Comparison of ENCODE assay signal across 19 cellular contexts in genomic region chr4:58602022-58602421, GRCh38.
"Had no signal": no experiment of that assay in that cellular context is flagged by ENCODE, and none has a peak within 500 bp of the region (broad histone marks: within the 10 kb centered on the region; RNA-seq: fewer than 3 reads in every experiment).

No MANE protein-coding gene starts in this region.

- H3K9me3 ChIP-seq: body of pancreas, esophagus squamous epithelium, left ventricle myocardium inferior, psoas muscle had no signal

- DNase-seq: activated CD4-positive, alpha-beta T cell treated with anti-CD3 and anti-CD28 coated beads, Interleukin-2, amount 10 ng/mL, durations not matched to agents 7 days and 5 days; activated CD8-positive, alpha-beta memory T cell treated with anti-CD3 and anti-CD28 coated beads for 24 hours; activated naive CD8-positive, alpha-beta T cell treated with anti-CD3 and anti-CD28 coated beads for 36 hours; amygdala; body of pancreas; central memory CD4-positive, alpha-beta T cell; esophagus squamous epithelium; hypothalamus; kidney; left ventricle myocardium inferior; psoas muscle; stimulated activated naive CD8-positive, alpha-beta T cell treated with anti-CD3 and anti-CD28 coated beads, Interleukin-15, amount 100 ng/mL, for 72 hours had no signal

- H3K27ac Mint-ChIP-seq: activated CD4-positive, alpha-beta T cell treated with anti-CD3 and anti-CD28 coated beads, Interleukin-2, amount 10 ng/mL, durations not matched to agents 7 days and 5 days; activated naive CD8-positive, alpha-beta T cell treated with anti-CD3 and anti-CD28 coated beads for 36 hours; activated T-helper 1 cell treated with anti-CD3 and anti-CD28 coated beads, Interleukin-12 subunit alpha, Interleukin-12 subunit beta, Interleukin-2, Interleukin-4 antibody, amounts not matched to agents 30 ng/mL and 10 ng/mL and 1 ng/mL, durations not matched to agents 14 hours and 24 hours and 36 hours; memory B cell; nephron; stimulated activated naive CD8-positive, alpha-beta T cell treated with anti-CD3 and anti-CD28 coated beads, Interleukin-15, amount 100 ng/mL, for 72 hours; T-helper 2 cell treated with Interferon-gamma antibody and Interleukin-4, amounts not matched to agents 5 μg/mL and 100 μg/mL, for 36 hours; type B pancreatic cell had no signal

- H3K4me3 ChIP-seq: body of pancreas, coronary artery, esophagus squamous epithelium, left ventricle myocardium inferior, psoas muscle had no signal

- H3K36me3 ChIP-seq: esophagus squamous epithelium, left ventricle myocardium inferior had no signal

- H3K4me3 Mint-ChIP-seq: activated CD4-positive, alpha-beta T cell treated with anti-CD3 and anti-CD28 coated beads, Interleukin-2, amount 10 ng/mL, durations not matched to agents 7 days and 5 days; activated naive CD8-positive, alpha-beta T cell treated with anti-CD3 and anti-CD28 coated beads for 36 hours; activated T-helper 1 cell treated with anti-CD3 and anti-CD28 coated beads, Interleukin-12 subunit alpha, Interleukin-12 subunit beta, Interleukin-2, Interleukin-4 antibody, amounts not matched to agents 30 ng/mL and 10 ng/mL and 1 ng/mL, durations not matched to agents 14 hours and 24 hours and 36 hours; memory B cell; nephron; stimulated activated naive CD8-positive, alpha-beta T cell treated with anti-CD3 and anti-CD28 coated beads, Interleukin-15, amount 100 ng/mL, for 72 hours; T-helper 2 cell treated with Interferon-gamma antibody and Interleukin-4, amounts not matched to agents 5 μg/mL and 100 μg/mL, for 36 hours; type B pancreatic cell had no signal

- H3K27me3 Mint-ChIP-seq: activated CD4-positive, alpha-beta T cell treated with anti-CD3 and anti-CD28 coated beads, Interleukin-2, amount 10 ng/mL, durations not matched to agents 7 days and 5 days; activated naive CD8-positive, alpha-beta T cell treated with anti-CD3 and anti-CD28 coated beads for 36 hours; memory B cell; stimulated activated naive CD8-positive, alpha-beta T cell treated with anti-CD3 and anti-CD28 coated beads, Interleukin-15, amount 100 ng/mL, for 72 hours; type B pancreatic cell had no signal

- FAIRE-seq: kidney had no signal

- H3K4me1 ChIP-seq: body of pancreas, esophagus squamous epithelium, left ventricle myocardium inferior, psoas muscle had no signal

- ATAC-seq: body of pancreas; psoas muscle; sciatic nerve; stimulated activated naive CD8-positive, alpha-beta T cell treated with anti-CD3 and anti-CD28 coated beads, Interleukin-15, amount 100 ng/mL, for 72 hours had no signal

- H3K36me3 Mint-ChIP-seq: activated naive CD8-positive, alpha-beta T cell treated with anti-CD3 and anti-CD28 coated beads for 36 hours; memory B cell; type B pancreatic cell had no signal

- H3K9me3 Mint-ChIP-seq: activated CD4-positive, alpha-beta T cell treated with anti-CD3 and anti-CD28 coated beads, Interleukin-2, amount 10 ng/mL, durations not matched to agents 7 days and 5 days; activated T-helper 1 cell treated with anti-CD3 and anti-CD28 coated beads, Interleukin-12 subunit alpha, Interleukin-12 subunit beta, Interleukin-2, Interleukin-4 antibody, amounts not matched to agents 30 ng/mL and 10 ng/mL and 1 ng/mL, durations not matched to agents 14 hours and 24 hours and 36 hours; nephron; type B pancreatic cell had no signal

- H3K27ac ChIP-seq: body of pancreas, coronary artery, esophagus squamous epithelium, left ventricle myocardium inferior, psoas muscle had no signal

- H3K4me1 Mint-ChIP-seq: activated CD4-positive, alpha-beta T cell treated with anti-CD3 and anti-CD28 coated beads, Interleukin-2, amount 10 ng/mL, durations not matched to agents 7 days and 5 days; activated naive CD8-positive, alpha-beta T cell treated with anti-CD3 and anti-CD28 coated beads for 36 hours; memory B cell; nephron; stimulated activated naive CD8-positive, alpha-beta T cell treated with anti-CD3 and anti-CD28 coated beads, Interleukin-15, amount 100 ng/mL, for 72 hours had no signal

- H3K27me3 ChIP-seq: body of pancreas, esophagus squamous epithelium had no signal
